ENCODE assay signal across 36 cellular contexts in the genomic region with DNA sequence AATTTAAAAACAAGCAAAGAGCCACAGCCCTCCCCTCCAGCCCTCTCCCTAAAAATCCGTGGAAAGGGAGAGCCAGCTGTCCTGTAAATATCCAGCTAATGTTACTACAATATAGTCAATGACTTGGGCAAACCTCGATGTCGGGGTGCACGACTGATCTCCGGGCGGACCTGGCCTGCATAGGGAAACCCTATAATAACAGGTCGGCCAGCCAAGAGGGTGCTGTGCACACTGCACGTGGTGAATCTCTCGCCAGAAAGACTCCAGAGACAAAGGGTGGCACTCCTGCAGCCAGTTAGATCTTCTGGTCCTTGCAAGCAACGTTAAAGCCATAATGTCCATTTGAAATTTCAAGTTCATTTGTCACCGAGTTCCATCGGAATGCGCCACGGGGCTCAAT.
"Had no signal": no experiment of that assay in that cellular context is flagged by ENCODE, and none has a peak within 500 bp of the region (broad histone marks: within the 10 kb centered on the region; RNA-seq: fewer than 3 reads in every experiment).

No MANE protein-coding gene starts in this region.

- H3K4me3 Mint-ChIP-seq: activated B cell treated with CpG ODN at 0.5 μM for 24 hours; activated CD4-positive, alpha-beta memory T cell treated with anti-CD3 and anti-CD28 coated beads for 36 hours; activated CD4-positive, alpha-beta T cell treated with anti-CD3 and anti-CD28 coated beads, Interleukin-2, amount 10 ng/mL, durations not matched to agents 24 days and 14 days; activated CD8-positive, alpha-beta T cell treated with anti-CD3 and anti-CD28 coated beads for 36 hours; activated naive CD4-positive, alpha-beta T cell treated with anti-CD3 and anti-CD28 coated beads for 36 hours; activated naive CD8-positive, alpha-beta T cell treated with anti-CD3 and anti-CD28 coated beads for 36 hours; activated T-cell treated with anti-CD3 and anti-CD28 coated beads, Interleukin-2, amount 50 U/mL, for 4 hours; activated T-cell treated with anti-CD3 and anti-CD28 coated beads, Interleukin-2, amount 50 U/mL, for 72 hours; activated T-helper 1 cell treated with anti-CD3 and anti-CD28 coated beads, Interleukin-12 subunit alpha, Interleukin-12 subunit beta, Interleukin-2, Interleukin-4 antibody, amounts not matched to agents 30 ng/mL and 10 ng/mL and 1 ng/mL, durations not matched to agents 14 hours and 24 hours and 36 hours; activated T-helper 17 cell treated with anti-CD3 and anti-CD28 coated beads, Interleukin-2, amount 50 U/mL, for 72 hours; T-helper 1 cell treated with Interleukin-12 subunit alpha and Interleukin-12 subunit beta and Interleukin-4 antibody, amounts not matched to agents 30 μg/mL and 1 μg/mL, for 36 hours; T-helper 2 cell treated with Interferon-gamma antibody and Interleukin-4, amounts not matched to agents 5 μg/mL and 100 μg/mL, for 36 hours had no signal

- H3K27ac Mint-ChIP-seq: activated B cell treated with CpG ODN at 0.5 μM for 24 hours; activated CD4-positive, alpha-beta memory T cell treated with anti-CD3 and anti-CD28 coated beads for 36 hours; activated CD4-positive, alpha-beta T cell treated with anti-CD3 and anti-CD28 coated beads, Interleukin-2, amount 10 ng/mL, durations not matched to agents 24 days and 14 days; activated CD8-positive, alpha-beta T cell treated with anti-CD3 and anti-CD28 coated beads for 36 hours; activated naive CD4-positive, alpha-beta T cell treated with anti-CD3 and anti-CD28 coated beads for 36 hours; activated naive CD4-positive, alpha-beta T cell treated with anti-CD3 and anti-CD28 coated beads, Interleukin-2, amount 50 U/mL, for 72 hours; activated naive CD8-positive, alpha-beta T cell treated with anti-CD3 and anti-CD28 coated beads for 36 hours; activated T-cell treated with anti-CD3 and anti-CD28 coated beads, Interleukin-2, amount 50 U/mL, for 72 hours; activated T-helper 1 cell treated with anti-CD3 and anti-CD28 coated beads, Interleukin-12 subunit alpha, Interleukin-12 subunit beta, Interleukin-2, Interleukin-4 antibody, amounts not matched to agents 30 ng/mL and 10 ng/mL and 1 ng/mL, durations not matched to agents 14 hours and 24 hours and 36 hours; activated T-helper 17 cell treated with anti-CD3 and anti-CD28 coated beads, Interleukin-2, amount 50 U/mL, for 72 hours; T-helper 1 cell treated with Interleukin-12 subunit alpha and Interleukin-12 subunit beta and Interleukin-4 antibody, amounts not matched to agents 30 μg/mL and 1 μg/mL, for 36 hours; T-helper 2 cell treated with Interferon-gamma antibody and Interleukin-4, amounts not matched to agents 5 μg/mL and 100 μg/mL, for 36 hours had no signal

- H3K4me3 ChIP-seq: adrenal gland, body of pancreas, breast epithelium had no signal

- H3K27me3 ChIP-seq: adrenal gland, body of pancreas, brain microvascular endothelial cell, breast epithelium had no signal

- H3K27me3 Mint-ChIP-seq: activated B cell treated with CpG ODN at 0.5 μM for 24 hours; activated CD4-positive, alpha-beta memory T cell treated with anti-CD3 and anti-CD28 coated beads for 36 hours; activated CD4-positive, alpha-beta T cell treated with anti-CD3 and anti-CD28 coated beads, Interleukin-2, amount 10 ng/mL, durations not matched to agents 24 days and 14 days; activated CD8-positive, alpha-beta T cell treated with anti-CD3 and anti-CD28 coated beads for 36 hours; activated naive CD8-positive, alpha-beta T cell treated with anti-CD3 and anti-CD28 coated beads for 36 hours; activated T-helper 17 cell treated with anti-CD3 and anti-CD28 coated beads, Interleukin-2, amount 50 U/mL, for 72 hours had no signal

- DNase-seq: activated B cell treated with CpG ODN at 0.5 μM for 24 hours; activated CD4-positive, alpha-beta memory T cell treated with anti-CD3 and anti-CD28 coated beads for 36 hours; activated CD4-positive, alpha-beta T cell treated with anti-CD3 and anti-CD28 coated beads for 4 hours; activated CD4-positive, alpha-beta T cell treated with anti-CD3 and anti-CD28 coated beads, Interleukin-2, amount 10 ng/mL, durations not matched to agents 24 days and 14 days; activated CD4-positive, alpha-beta T cell treated with anti-CD3 and anti-CD28 coated beads, Interleukin-2, amount 50 U/mL, for 1 hour; activated CD4-positive, alpha-beta T cell treated with anti-CD3 and anti-CD28 coated beads, Interleukin-2, amount 50 U/mL, for 4 hours; activated CD4-positive, CD25-positive, alpha-beta regulatory T cell treated with anti-CD3 and anti-CD28 coated beads, Interleukin-2, amount 50 U/mL, for 72 hours; activated CD8-positive, alpha-beta memory T cell treated with anti-CD3 and anti-CD28 coated beads, Interleukin-2, amount 50 U/mL, for 4 hours; activated CD8-positive, alpha-beta T cell treated with anti-CD3 and anti-CD28 coated beads for 36 hours; activated effector memory CD4-positive, alpha-beta T cell treated with anti-CD3 and anti-CD28 coated beads, Interleukin-2, amount 50 U/mL, for 16 hours; activated gamma-delta T cell treated with Interleukin-2 at 50 U/mL for 16 hours; activated naive CD4-positive, alpha-beta T cell; activated naive CD4-positive, alpha-beta T cell treated with anti-CD3 and anti-CD28 coated beads for 36 hours; activated naive CD4-positive, alpha-beta T cell treated with anti-CD3 and anti-CD28 coated beads, Interleukin-2, amount 50 U/mL, for 16 hours; activated naive CD8-positive, alpha-beta T cell treated with anti-CD3 and anti-CD28 coated beads for 36 hours; activated T-cell treated with anti-CD3 and anti-CD28 coated beads for 4 hours; activated T-cell treated with anti-CD3 and anti-CD28 coated beads, Interleukin-2, amount 50 U/mL, for 1 hour; activated T-cell treated with anti-CD3 and anti-CD28 coated beads, Interleukin-2, amount 50 U/mL, for 4 hours; activated T-cell treated with anti-CD3 and anti-CD28 coated beads, Interleukin-2, amount 50 U/mL, for 72 hours; adrenal gland; amniotic stem cell; aorta; body of pancreas; brain microvascular endothelial cell; central memory CD4-positive, alpha-beta T cell; T-helper 2 cell; T-helper 9 cell had no signal

- H3K9me3 ChIP-seq: adrenal gland, body of pancreas, breast epithelium had no signal

- FAIRE-seq: astrocyte, TTC549 had no signal

- H3K36me3 Mint-ChIP-seq: activated CD4-positive, alpha-beta memory T cell treated with anti-CD3 and anti-CD28 coated beads for 36 hours; activated naive CD8-positive, alpha-beta T cell treated with anti-CD3 and anti-CD28 coated beads for 36 hours had no signal

- H3K36me3 ChIP-seq: adrenal gland, brain microvascular endothelial cell, breast epithelium had no signal

- ATAC-seq: activated CD8-positive, alpha-beta T cell treated with anti-CD3 and anti-CD28 coated beads for 36 hours; activated naive CD4-positive, alpha-beta T cell treated with anti-CD3 and anti-CD28 coated beads, Interleukin-2, amount 50 U/mL, for 72 hours; activated T-cell treated with anti-CD3 and anti-CD28 coated beads, Interleukin-2, amount 50 U/mL, for 4 hours; activated T-cell treated with anti-CD3 and anti-CD28 coated beads, Interleukin-2, amount 50 U/mL, for 72 hours; activated T-helper 17 cell treated with anti-CD3 and anti-CD28 coated beads, Interleukin-2, amount 50 U/mL, for 72 hours; body of pancreas had no signal

- H3K4me1 ChIP-seq: adrenal gland, body of pancreas, breast epithelium had no signal

- H3K27ac ChIP-seq: adrenal gland, body of pancreas, brain microvascular endothelial cell, breast epithelium, VCaP had no signal

- H3K4me1 Mint-ChIP-seq: activated B cell treated with CpG ODN at 0.5 μM for 24 hours; activated CD4-positive, alpha-beta T cell treated with anti-CD3 and anti-CD28 coated beads, Interleukin-2, amount 10 ng/mL, durations not matched to agents 24 days and 14 days; activated naive CD8-positive, alpha-beta T cell treated with anti-CD3 and anti-CD28 coated beads for 36 hours; activated T-helper 17 cell treated with anti-CD3 and anti-CD28 coated beads, Interleukin-2, amount 50 U/mL, for 72 hours had no signal
